7 cellular contexts compared by ENCODE assay signal in the genomic region with DNA sequence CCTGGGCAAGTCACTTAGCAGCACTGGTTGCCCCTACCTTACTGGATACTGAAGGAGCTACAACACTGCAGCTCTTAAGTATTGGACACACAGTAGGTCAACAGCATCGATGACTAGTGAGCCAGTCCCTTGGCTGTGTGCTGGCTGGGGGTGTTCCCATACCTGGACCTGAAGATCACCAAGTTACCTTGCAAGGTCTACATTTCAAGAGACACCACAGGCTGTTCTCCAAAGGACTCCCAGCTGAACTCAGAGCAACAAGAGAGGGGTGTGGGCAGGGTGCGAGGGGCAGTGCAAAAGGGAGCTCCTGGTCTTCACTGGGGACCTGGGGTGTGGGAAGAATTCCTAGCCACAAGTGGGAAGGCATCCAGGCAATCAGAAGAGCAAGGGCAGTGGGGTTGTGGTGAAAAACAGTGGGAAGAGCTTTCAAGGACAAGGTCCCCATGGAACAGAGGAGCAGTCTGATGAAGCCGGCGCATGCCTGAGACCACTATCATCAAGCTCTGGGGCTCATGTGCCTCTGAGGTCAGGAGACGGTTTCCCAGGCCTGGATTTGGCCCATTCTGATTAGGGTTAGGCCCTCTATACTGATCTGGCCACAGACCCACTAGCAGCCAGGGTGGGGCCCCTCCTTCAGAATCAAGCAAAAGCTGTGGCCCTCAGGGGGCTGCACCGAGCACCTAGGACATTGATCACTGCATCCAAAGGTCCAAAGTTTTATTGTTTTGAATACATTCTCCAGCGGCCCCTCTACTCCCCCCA. TPM values are rescaled to one million over a fixed set of nuclear protein-coding genes. Genes with fewer than 3 reads are reported as not detected.
A peak's percentile ranks its signal among the peaks of the same experiment; 100 is the strongest.
DNase-seq lines count a peak whose midpoint lies in the region; ATAC-seq and TF ChIP-seq lines count a peak whose summit lies in the region.
"Had no signal": no experiment of that assay in that cellular context is flagged by ENCODE, and none has a peak within 500 bp of the region (broad histone marks: within the 10 kb centered on the region; RNA-seq: fewer than 3 reads in every experiment).

No MANE protein-coding gene starts in this region.

- H3K9ac ChIP-seq in mesenchymal stem cell (ENCODE audit: low read length): peak overlapping the region; percentile 99

- H4K91ac ChIP-seq in mesenchymal stem cell (ENCODE audit: low read length): peak overlapping the region; percentile 70

- no peak overlapping the region for H3K4me3 Mint-ChIP-seq in CD14-positive monocyte
- H3K4me3 Mint-ChIP-seq in activated CD8-positive, alpha-beta T cell treated with anti-CD3 and anti-CD28 coated beads, Interleukin-2, amount 10 ng/mL, durations not matched to agents 7 days and 5 days: no peak overlapping the region

- H3K9me3 Mint-ChIP-seq in CD14-positive monocyte: no peaks in the 10 kb centered on the region
- no peaks in the 10 kb centered on the region for H3K9me3 Mint-ChIP-seq in activated CD8-positive, alpha-beta T cell treated with anti-CD3 and anti-CD28 coated beads, Interleukin-2, amount 10 ng/mL, durations not matched to agents 7 days and 5 days (ENCODE audit: insufficient read depth)

- intact Hi-C loops in CD14-positive monocyte (cut with micrococcal nuclease): loop anchor here in 1 of 2 donors (10.0 kb wide), 1 partner anchor 112 kb away; a partner anchor contains a TSS

- ATAC-seq in activated CD8-positive, alpha-beta T cell treated with anti-CD3 and anti-CD28 coated beads, Interleukin-2, amount 10 ng/mL, durations not matched to agents 7 days and 5 days: no peak
- no peak for ATAC-seq in GM19328 (IDR thresholded peaks at IDR 0.05; ENCODE audit: unreplicated experiment)

- no peak overlapping the region for H3K18ac ChIP-seq in mesenchymal stem cell (ENCODE audit: low read depth in 1 of 2, low read length in 2 of 2)

- peaks cover 21% of the 10 kb centered on the region for H3K79me1 ChIP-seq in mesenchymal stem cell (replicated peaks; ENCODE audit: low read length, poor library complexity, severe bottlenecking)

- no peak overlapping the region for H2BK15ac ChIP-seq in mesenchymal stem cell (ENCODE audit: low read depth, poor library complexity, severe bottlenecking)

- peak overlapping the region in 1 of 2 experiments; percentile 2 for H3K23ac ChIP-seq in mesenchymal stem cell (ENCODE audit: low read length in 2 of 2)

- no peak overlapping the region for H3K14ac ChIP-seq in mesenchymal stem cell (ENCODE audit: low read length in 2 of 2)

- H2BK5ac ChIP-seq in mesenchymal stem cell (ENCODE audit: low read depth, low read length, poor library complexity, severe bottlenecking): no peak overlapping the region

- peaks cover 39% of the 10 kb centered on the region for H3K4me1 Mint-ChIP-seq in CD14-positive monocyte
- peaks cover 45% of the 10 kb centered on the region for H3K4me1 Mint-ChIP-seq in activated CD8-positive, alpha-beta T cell treated with anti-CD3 and anti-CD28 coated beads, Interleukin-2, amount 10 ng/mL, durations not matched to agents 7 days and 5 days (ENCODE audit: low read depth)

- WGBS in mesenchymal stem cell: 94% methylated on average over 7 of the region's 7 CpGs

- TF ChIP-seq CTCF in CD14-positive monocyte (IDR thresholded peaks at IDR 0.05): no peak

- peak overlapping the region; percentile 48 for H3K27ac ChIP-seq in mesenchymal stem cell (ENCODE audit: low read length, poor library complexity, severe bottlenecking)

- peak overlapping the region in 1 of 2 experiments; percentile 38 for H2BK12ac ChIP-seq in mesenchymal stem cell (ENCODE audit: low read length in 2 of 2)

- peaks cover 9 to 22% of the 10 kb centered on the region in 2 donors for H3K36me3 Mint-ChIP-seq in CD14-positive monocyte
- peaks cover 7% of the 10 kb centered on the region for H3K36me3 Mint-ChIP-seq in activated CD8-positive, alpha-beta T cell treated with anti-CD3 and anti-CD28 coated beads, Interleukin-2, amount 10 ng/mL, durations not matched to agents 7 days and 5 days (ENCODE audit: low read depth)

- CTCF ChIA-PET in activated CD8-positive, alpha-beta T cell treated with anti-CD3 and anti-CD28 coated beads, Interleukin-2, amount 10 ng/mL, durations not matched to agents 7 days and 5 days (lab: Charles Lee): interaction anchor here (0.7 to 9.0 kb wide), 5 partner anchors 23 to 139 kb away, joined by 3 to 113 read pairs (median 5); a partner anchor contains a TSS

- peaks cover 0 to 4% (median 3%) of the 10 kb centered on the region in 3 donors for H3K27me3 Mint-ChIP-seq in CD14-positive monocyte (ENCODE audit: low read depth in 3 of 3)
- H3K27me3 Mint-ChIP-seq in activated CD8-positive, alpha-beta T cell treated with anti-CD3 and anti-CD28 coated beads, Interleukin-2, amount 10 ng/mL, durations not matched to agents 7 days and 5 days (ENCODE audit: low read depth): no peaks in the 10 kb centered on the region

- peak overlapping the region; percentile 85 for H4K8ac ChIP-seq in mesenchymal stem cell (ENCODE audit: low read length)

- H3K4me1 ChIP-seq in mesenchymal stem cell (ENCODE audit: control insufficient read depth, insufficient read depth, low read depth, low read length): peaks cover 40% of the 10 kb centered on the region

- peak overlapping the region in 5 of 7 donors; percentile 46 to 79 (median 51) for H3K27ac Mint-ChIP-seq in CD14-positive monocyte
- H3K27ac Mint-ChIP-seq in activated CD8-positive, alpha-beta T cell treated with anti-CD3 and anti-CD28 coated beads, Interleukin-2, amount 10 ng/mL, durations not matched to agents 7 days and 5 days: peak overlapping the region; percentile 39

- POLR2A ChIA-PET in activated CD8-positive, alpha-beta T cell treated with anti-CD3 and anti-CD28 coated beads, Interleukin-2, amount 10 ng/mL, durations not matched to agents 7 days and 5 days (lab: Charles Lee): interaction anchor here (0.9 to 1.8 kb wide), 2 partner anchors 23 to 30 kb away, joined by 4 to 7 read pairs; a partner anchor contains a TSS

- H2BK120ac ChIP-seq in mesenchymal stem cell (ENCODE audit: low read depth, low read length): peak overlapping the region; percentile 8

- no peak overlapping the region for H3K4me3 ChIP-seq in mesenchymal stem cell (ENCODE audit: insufficient read depth in 1 of 2, low read depth in 1 of 2, low read length in 2 of 2)

- H3K27me3 ChIP-seq in mesenchymal stem cell (ENCODE audit: control insufficient read depth in 1 of 2, insufficient read depth in 1 of 2, low read length in 2 of 2): no peaks in the 10 kb centered on the region

- H3K4ac ChIP-seq in mesenchymal stem cell (ENCODE audit: low read depth in 1 of 2, low read length in 2 of 2): peak overlapping the region in 1 of 2 experiments; percentile 11

- no peak overlapping the region for H2AFZ ChIP-seq in mesenchymal stem cell (ENCODE audit: low read depth, low read length)

- no peak overlapping the region for H3K4me2 ChIP-seq in mesenchymal stem cell (ENCODE audit: low read length, poor library complexity, severe bottlenecking)

- peak overlapping the region; percentile 80 for H2AK5ac ChIP-seq in mesenchymal stem cell (ENCODE audit: low read length, severe bottlenecking)

- H3K9me3 ChIP-seq in mesenchymal stem cell (ENCODE audit: control insufficient read depth, low read length): no peaks in the 10 kb centered on the region

- DNase-seq in CD14-positive monocyte (ENCODE audit: low spot score) (no peak), mesenchymal stem cell (peak; percentile 24), SIG-M5 (lab: John Stamatoyannopoulos, UW) (no peak)
- DNase-seq in activated CD8-positive, alpha-beta T cell treated with anti-CD3 and anti-CD28 coated beads, Interleukin-2, amount 10 ng/mL, durations not matched to agents 7 days and 5 days: no peak
- no peak for DNase-seq in stimulated activated CD4-positive, alpha-beta T cell treated with anti-CD3 and anti-CD28 coated beads, Interleukin-4, amount 100 ng/mL, for 1 hour
- DNase-seq: activated T-cell treated with anti-CD3 and anti-CD28 coated beads for 4 hours had no signal

- peaks cover 14 to 50% of the 10 kb centered on the region in 2 experiments for H3K36me3 ChIP-seq in mesenchymal stem cell (ENCODE audit: control insufficient read depth in 1 of 2, insufficient read depth in 2 of 2, low read depth in 1 of 2, low read length in 2 of 2)

RNA-seq across cellular contexts. Expression of a gene that starts 4.6 kb away (rescaled TPM):
- 10 to 100 TPM; 12.3 to 14.9 TPM for polyA plus RNA-seq in CD14-positive monocyte
- total RNA-seq in activated CD8-positive, alpha-beta T cell treated with anti-CD3 and anti-CD28 coated beads, Interleukin-2, amount 10 ng/mL, durations not matched to agents 7 days and 5 days: 10 to 100 TPM; 48.2 to 49.0 TPM
- polyA plus RNA-seq in mesenchymal stem cell (2013, experiment 1 of 2): 60.9 TPM
- polyA plus RNA-seq in mesenchymal stem cell (2013, experiment 2 of 2): 57.5 TPM

RNA-seq across cellular contexts. Expression of a gene that starts 7.9 kb away (rescaled TPM):
- 1 to 10 TPM; 2.3 to 3.4 TPM for polyA plus RNA-seq in CD14-positive monocyte
- total RNA-seq in activated CD8-positive, alpha-beta T cell treated with anti-CD3 and anti-CD28 coated beads, Interleukin-2, amount 10 ng/mL, durations not matched to agents 7 days and 5 days: 10 to 100 TPM; 49.9 to 54.5 TPM
- 57.9 TPM for polyA plus RNA-seq in mesenchymal stem cell (2013, experiment 1 of 2)
- 59.6 TPM for polyA plus RNA-seq in mesenchymal stem cell (2013, experiment 2 of 2)

RNA-seq across cellular contexts. Expression of a gene that starts 22.0 kb away (rescaled TPM):
- under 1 TPM; 0.62 to 0.87 TPM for polyA plus RNA-seq in CD14-positive monocyte
- total RNA-seq in activated CD8-positive, alpha-beta T cell treated with anti-CD3 and anti-CD28 coated beads, Interleukin-2, amount 10 ng/mL, durations not matched to agents 7 days and 5 days: 10 to 100 TPM; 73.1 to 83.8 TPM
- 55.2 TPM for polyA plus RNA-seq in mesenchymal stem cell (2013, experiment 1 of 2)
- 52.0 TPM for polyA plus RNA-seq in mesenchymal stem cell (2013, experiment 2 of 2)

RNA-seq across cellular contexts. Expression of a gene that starts 26.9 kb away (rescaled TPM):
- 1 to 10 TPM in 1 of 2 donors, under 1 TPM in 1; 0.96 to 1.3 TPM for polyA plus RNA-seq in CD14-positive monocyte
- total RNA-seq in activated CD8-positive, alpha-beta T cell treated with anti-CD3 and anti-CD28 coated beads, Interleukin-2, amount 10 ng/mL, durations not matched to agents 7 days and 5 days: 10 to 100 TPM; 19.5 to 21.5 TPM
- polyA plus RNA-seq in mesenchymal stem cell (2013, experiment 1 of 2): 6.4 TPM
- 6.4 TPM for polyA plus RNA-seq in mesenchymal stem cell (2013, experiment 2 of 2)

RNA-seq across cellular contexts. Expression of a gene that starts 29.6 kb away (rescaled TPM):
- 100 to 1,000 TPM; 125 to 133 TPM for polyA plus RNA-seq in CD14-positive monocyte
- 10 to 100 TPM; 31.8 to 36.0 TPM for total RNA-seq in activated CD8-positive, alpha-beta T cell treated with anti-CD3 and anti-CD28 coated beads, Interleukin-2, amount 10 ng/mL, durations not matched to agents 7 days and 5 days
- polyA plus RNA-seq in mesenchymal stem cell (2013, experiment 1 of 2): 17.2 TPM
- 17.0 TPM for polyA plus RNA-seq in mesenchymal stem cell (2013, experiment 2 of 2)
